In the genomic region with DNA sequence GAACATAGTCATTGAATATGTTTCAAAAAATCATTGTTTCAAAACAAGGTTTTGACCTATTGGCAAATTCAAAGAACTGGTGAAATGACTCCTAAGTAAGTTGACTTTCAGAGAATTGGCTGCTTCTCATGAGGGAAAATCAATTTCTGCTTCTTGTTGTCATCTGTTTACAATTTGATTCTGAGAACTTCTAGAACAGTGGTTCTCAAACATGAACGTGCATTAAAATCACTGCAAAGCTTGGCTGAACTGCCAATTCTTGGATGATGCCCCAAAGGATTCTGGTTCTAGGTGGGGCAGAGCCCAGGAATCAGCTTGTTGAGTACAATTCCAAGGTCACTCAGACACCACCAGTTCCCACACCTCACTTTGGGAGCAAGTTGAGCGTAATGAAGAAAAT, we compare ENCODE assay signal across 27 cellular contexts.
"Had no signal": no experiment of that assay in that cellular context is flagged by ENCODE, and none has a peak within 500 bp of the region (broad histone marks: within the 10 kb centered on the region; RNA-seq: fewer than 3 reads in every experiment).

No MANE protein-coding gene starts in this region.

- H3K9me3 Mint-ChIP-seq: activated CD8-positive, alpha-beta T cell treated with anti-CD3 and anti-CD28 coated beads for 36 hours; activated naive CD4-positive, alpha-beta T cell treated with anti-CD3 and anti-CD28 coated beads for 36 hours; activated T-cell treated with anti-CD3 and anti-CD28 coated beads, Interleukin-2, amount 50 U/mL, for 24 hours; activated T-helper 1 cell treated with anti-CD3 and anti-CD28 coated beads, Interleukin-12 subunit alpha, Interleukin-12 subunit beta, Interleukin-2, Interleukin-4 antibody, amounts not matched to agents 30 ng/mL and 10 ng/mL and 1 ng/mL, durations not matched to agents 14 hours and 24 hours and 36 hours; T-helper 2 cell treated with Interferon-gamma antibody and Interleukin-4, amounts not matched to agents 5 μg/mL and 100 μg/mL, for 36 hours had no signal

- H3K27ac ChIP-seq: SK-N-MC had no signal

- H3K27me3 Mint-ChIP-seq: activated CD8-positive, alpha-beta T cell treated with anti-CD3 and anti-CD28 coated beads for 36 hours; activated naive CD8-positive, alpha-beta T cell; activated T-cell treated with anti-CD3 and anti-CD28 coated beads, Interleukin-2, amount 50 U/mL, for 24 hours had no signal

- H3K36me3 Mint-ChIP-seq: activated naive CD8-positive, alpha-beta T cell had no signal

- H3K27ac Mint-ChIP-seq: activated CD8-positive, alpha-beta T cell treated with anti-CD3 and anti-CD28 coated beads for 36 hours; activated naive CD4-positive, alpha-beta T cell treated with anti-CD3 and anti-CD28 coated beads for 36 hours; activated naive CD8-positive, alpha-beta T cell; activated T-cell treated with anti-CD3 and anti-CD28 coated beads, Interleukin-2, amount 50 U/mL, for 24 hours; activated T-helper 1 cell treated with anti-CD3 and anti-CD28 coated beads, Interleukin-12 subunit alpha, Interleukin-12 subunit beta, Interleukin-2, Interleukin-4 antibody, amounts not matched to agents 30 ng/mL and 10 ng/mL and 1 ng/mL, durations not matched to agents 14 hours and 24 hours and 36 hours; T-helper 2 cell treated with Interferon-gamma antibody and Interleukin-4, amounts not matched to agents 5 μg/mL and 100 μg/mL, for 36 hours had no signal

- H3K4me3 ChIP-seq: K562, SK-N-MC had no signal

- DNase-seq: activated CD4-positive, alpha-beta T cell treated with anti-CD3 and anti-CD28 coated beads for 4 hours; activated CD8-positive, alpha-beta T cell treated with anti-CD3 and anti-CD28 coated beads for 36 hours; activated gamma-delta T cell; activated naive CD4-positive, alpha-beta T cell treated with anti-CD3 and anti-CD28 coated beads for 36 hours; activated T-cell treated with anti-CD3 and anti-CD28 coated beads, Interleukin-2, amount 50 U/mL, for 24 hours; amygdala; cerebellar nuclear complex; Karpas-422; MM.1S; NCI-H1105 treated with DMSO at 0.1 percent for 48 hours; NCI-H1436 treated with DMSO at 0.1 percent for 48 hours; NCI-H187; NCI-H2081 treated with DMSO at 0.1 percent for 48 hours; NCI-H226; NCI-H526; NCI-H82; OCI-M1; RPMI8226; T-helper 1 cell had no signal

- H3K4me3 Mint-ChIP-seq: activated CD8-positive, alpha-beta T cell treated with anti-CD3 and anti-CD28 coated beads for 36 hours; activated naive CD4-positive, alpha-beta T cell treated with anti-CD3 and anti-CD28 coated beads for 36 hours; activated naive CD8-positive, alpha-beta T cell; activated T-cell treated with anti-CD3 and anti-CD28 coated beads, Interleukin-2, amount 50 U/mL, for 24 hours; activated T-helper 1 cell treated with anti-CD3 and anti-CD28 coated beads, Interleukin-12 subunit alpha, Interleukin-12 subunit beta, Interleukin-2, Interleukin-4 antibody, amounts not matched to agents 30 ng/mL and 10 ng/mL and 1 ng/mL, durations not matched to agents 14 hours and 24 hours and 36 hours; T-helper 2 cell treated with Interferon-gamma antibody and Interleukin-4, amounts not matched to agents 5 μg/mL and 100 μg/mL, for 36 hours had no signal

- ATAC-seq: activated CD4-positive, CD25-positive, alpha-beta regulatory T cell treated with anti-CD3 and anti-CD28 coated beads, Interleukin-2, amount 50 U/mL, for 24 hours; activated CD8-positive, alpha-beta T cell treated with anti-CD3 and anti-CD28 coated beads for 36 hours; Panc1; Right ventricle myocardium inferior had no signal
